In genomic region chr6:41682966-41683459, GRCh38 we compare ENCODE assay signal across 1 cellular context.
TF ChIP-seq lines count a peak whose summit lies in the region.

No MANE protein-coding gene starts in this region.

TF ChIP-seq in GM12878, 131 proteins besides CTCF, POLR2A, EP300 and RAD21:
- TF ChIP-seq NFIC (IDR thresholded peaks at IDR 0.05; ENCODE audit: low read depth, low read length) = no peak
- TF ChIP-seq BMI1 (IDR thresholded peaks at IDR 0.05; ENCODE audit: borderline replicate concordance) = no peak
- TF ChIP-seq HDAC2 (IDR thresholded peaks at IDR 0.05) = no peak
- TF ChIP-seq ZBED1 (IDR thresholded peaks at IDR 0.05; ENCODE audit: borderline replicate concordance) = no peak
- no peak for TF ChIP-seq BCLAF1 (IDR thresholded peaks at IDR 0.05)
- no peak for TF ChIP-seq CHD1 (IDR thresholded peaks at IDR 0.05; ENCODE audit: low read depth, low read length)
- no peak for TF ChIP-seq PAX8 (IDR thresholded peaks at IDR 0.05)
- TF ChIP-seq YY1 (IDR thresholded peaks at IDR 0.05; ENCODE audit: low read depth, low read length) = 0 out of 2 replicates have a peak, but pooled peaks have one; percentile 6
- TF ChIP-seq BRCA1 (IDR thresholded peaks at IDR 0.05; ENCODE audit: low read depth, low read length) = no peak
- 0 out of 2 replicates have a peak, but pooled peaks have one; percentile 1 for TF ChIP-seq MTA3 (IDR thresholded peaks at IDR 0.05; ENCODE audit: borderline replicate concordance, low read length)
- no peak for TF ChIP-seq WRNIP1 (IDR thresholded peaks at IDR 0.05; ENCODE audit: borderline replicate concordance, low read depth, low read length)
- TF ChIP-seq CEBPZ (IDR thresholded peaks at IDR 0.05; ENCODE audit: low read depth, low read length) = no peak
TF ChIP-seq in GM12878: peak in this region for 2.
